27 cellular contexts compared by ENCODE assay signal in the genomic region with DNA sequence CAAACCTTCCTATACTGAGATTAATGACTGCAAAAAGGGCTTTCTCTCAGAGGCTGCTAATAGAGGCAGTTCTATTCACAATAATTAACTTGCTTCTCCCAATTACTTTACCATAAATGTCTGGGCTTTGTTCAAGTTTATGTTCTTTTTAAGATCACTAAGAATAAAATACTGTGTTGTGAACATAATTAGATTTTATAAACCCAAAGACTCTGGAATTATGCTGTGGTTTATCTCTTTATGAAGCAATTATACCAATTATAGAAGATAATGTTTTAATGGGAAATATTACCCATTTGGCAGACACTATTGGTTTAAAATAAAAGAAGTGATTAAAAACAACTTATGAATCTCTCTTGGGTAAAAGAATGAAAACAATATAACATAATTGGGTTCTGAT. TPM values are rescaled to one million over a fixed set of nuclear protein-coding genes. Genes with fewer than 3 reads are reported as not detected.
"Had no signal": no experiment of that assay in that cellular context is flagged by ENCODE, and none has a peak within 500 bp of the region (broad histone marks: within the 10 kb centered on the region; RNA-seq: fewer than 3 reads in every experiment).

No MANE protein-coding gene starts in this region.

- H3K27ac Mint-ChIP-seq: activated B cell treated with CpG ODN at 0.5 μM for 24 hours; activated CD4-positive, alpha-beta memory T cell treated with anti-CD3 and anti-CD28 coated beads for 36 hours; progenitor cell of endocrine pancreas had no signal

- H3K27me3 ChIP-seq: adrenal gland, ascending aorta, brain microvascular endothelial cell, esophagus muscularis mucosa, sigmoid colon, testis, uterus had no signal

- H3K4me1 ChIP-seq: ascending aorta, esophagus muscularis mucosa, left ventricle myocardium inferior, sigmoid colon, testis, uterus had no signal

- H3K4me3 Mint-ChIP-seq: activated B cell treated with CpG ODN at 0.5 μM for 24 hours; activated CD4-positive, alpha-beta memory T cell treated with anti-CD3 and anti-CD28 coated beads for 36 hours had no signal

- H3K36me3 Mint-ChIP-seq: activated CD4-positive, alpha-beta memory T cell treated with anti-CD3 and anti-CD28 coated beads for 36 hours; activated naive CD8-positive, alpha-beta T cell had no signal

- H3K4me2 ChIP-seq: smooth muscle cell had no signal

- H3K27me3 Mint-ChIP-seq: activated CD4-positive, alpha-beta memory T cell treated with anti-CD3 and anti-CD28 coated beads for 36 hours; activated naive CD8-positive, alpha-beta T cell; naive thymus-derived CD4-positive, alpha-beta T cell; progenitor cell of endocrine pancreas had no signal

- DNase-seq: activated B cell treated with CpG ODN at 0.5 μM for 24 hours; activated CD4-positive, alpha-beta memory T cell treated with anti-CD3 and anti-CD28 coated beads for 36 hours; activated CD4-positive, alpha-beta T cell treated with anti-CD3 and anti-CD28 coated beads for 4 hours; activated effector memory CD4-positive, alpha-beta T cell treated with anti-CD3 and anti-CD28 coated beads, Interleukin-2, amount 50 U/mL, for 16 hours; activated T-cell treated with anti-CD3 and anti-CD28 coated beads for 4 hours; adrenal gland; brain microvascular endothelial cell; central memory CD4-positive, alpha-beta T cell; effector CD8-positive, alpha-beta T cell; hippocampal formation; left ventricle myocardium inferior; retina; sigmoid colon; stimulated activated CD4-positive, alpha-beta T cell treated with anti-CD3 and anti-CD28 coated beads, Interleukin-15, amount 100 ng/mL, for 24 hours; stimulated activated CD8-positive, alpha-beta memory T cell treated with anti-CD3 and anti-CD28 coated beads, Interleukin-4, amount 100 ng/mL, for 48 hours; testis; trophoblast cell; uterus had no signal

- H3K4me3 ChIP-seq: adrenal gland, ascending aorta, esophagus muscularis mucosa, left ventricle myocardium inferior, sigmoid colon, smooth muscle cell, testis, uterus had no signal

- H3K9me3 ChIP-seq: adrenal gland, ascending aorta, esophagus muscularis mucosa, left ventricle myocardium inferior, sigmoid colon, testis, uterus had no signal

- H3K36me3 ChIP-seq: adrenal gland, ascending aorta, brain microvascular endothelial cell, esophagus muscularis mucosa, left ventricle myocardium inferior, sigmoid colon, uterus had no signal

- H3K27ac ChIP-seq: adrenal gland, ascending aorta, brain microvascular endothelial cell, esophagus muscularis mucosa, left ventricle myocardium inferior, sigmoid colon, testis, uterus had no signal

- H3K9me3 Mint-ChIP-seq: activated B cell treated with CpG ODN at 0.5 μM for 24 hours; activated CD4-positive, alpha-beta memory T cell treated with anti-CD3 and anti-CD28 coated beads for 36 hours; naive thymus-derived CD4-positive, alpha-beta T cell had no signal

RNA-seq across cellular contexts. Expression of a gene that starts 43.5 kb away (rescaled TPM):
- total RNA-seq: ascending aorta, dermis blood vessel endothelial cell, lung microvascular endothelial cell, osteocyte, progenitor cell of endocrine pancreas, smooth muscle cell had no signal
- polyA plus RNA-seq: smooth muscle cell had no signal
